In the genomic region with DNA sequence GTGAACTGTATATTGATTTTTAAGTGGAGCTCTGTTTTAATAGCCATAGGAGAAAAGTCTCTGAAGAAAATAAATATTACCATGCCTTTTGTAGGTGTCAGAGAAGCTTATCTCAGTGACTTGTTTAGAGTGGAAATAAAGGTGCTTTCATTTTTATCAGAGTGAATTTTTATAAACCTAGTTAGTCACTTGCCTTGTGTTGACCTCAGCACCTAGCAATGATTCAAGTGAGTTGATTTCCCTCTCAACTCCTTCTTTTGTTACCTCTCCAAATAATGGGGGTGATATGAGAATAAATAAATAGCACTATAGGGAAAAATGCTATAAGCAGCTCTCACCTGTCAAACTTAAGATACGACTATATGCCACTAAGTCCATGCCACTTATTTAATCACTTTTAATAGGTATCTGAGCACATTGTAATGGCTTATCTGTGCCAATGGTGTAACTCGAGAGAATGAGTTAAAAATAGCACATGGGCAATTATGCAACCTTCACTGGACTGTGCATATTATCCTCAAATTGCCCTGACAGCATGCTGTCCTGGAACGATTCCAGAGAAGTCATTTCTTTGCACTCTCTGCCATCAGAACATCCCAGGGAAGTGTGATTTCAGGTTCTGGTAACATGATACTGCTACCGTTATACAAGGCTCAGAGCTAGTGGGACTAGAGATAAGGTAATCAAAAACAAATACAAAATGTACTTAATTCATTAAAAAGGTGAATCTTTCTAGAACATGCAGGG, we compare ENCODE assay signal across 10 cellular contexts.
DNase-seq lines count a peak whose midpoint lies in the region; ATAC-seq and TF ChIP-seq lines count a peak whose summit lies in the region.
"Had no signal": no experiment of that assay in that cellular context is flagged by ENCODE, and none has a peak within 500 bp of the region (broad histone marks: within the 10 kb centered on the region; RNA-seq: fewer than 3 reads in every experiment).

No MANE protein-coding gene starts in this region.

- H3K79me2 ChIP-seq in GM23338 (replicated peaks; ENCODE audit: insufficient read depth) = no peaks in the 10 kb centered on the region

- no peak overlapping the region for H3K4me2 ChIP-seq in GM23338

- H2AFZ ChIP-seq in GM23338 = no peak overlapping the region

- H3K27ac Mint-ChIP-seq in GM23338 = no peak overlapping the region

- H3K36me3 Mint-ChIP-seq in GM23338 (ENCODE audit: low read depth) = no peaks in the 10 kb centered on the region

- DNase-seq in Caki2 (ENCODE audit: low read depth) (peak; percentile 24), NCI-H1092 treated with DMSO at 0.1 percent for 48 hours (lab: John Stamatoyannopoulos, UW) (peak; percentile 88), RWPE2 (ENCODE audit: low spot score) (no peak), iris pigment epithelial cell (ENCODE audit: low read depth) (peak; percentile 83), OCI-M2 (lab: John Stamatoyannopoulos, UW; ENCODE audit: unreplicated experiment) (no peak), GM23338 (ENCODE audit: low spot score) (no peak), GOT3 (lab: John Stamatoyannopoulos, UW) (no peak)
- DNase-seq in activated CD4-positive, alpha-beta T cell treated with anti-CD3 and anti-CD28 coated beads, Interleukin-2, amount 50 U/mL, for 48 hours = no peak
- DNase-seq: adrenal gland; stimulated activated naive CD4-positive, alpha-beta T cell treated with Interleukin-2 at 50 U/mL for 16 hours had no signal

- H4K20me1 ChIP-seq in GM23338 (replicated peaks; ENCODE audit: insufficient read depth) = no peaks in the 10 kb centered on the region

- H3K36me3 ChIP-seq in RWPE2 (ENCODE audit: low read depth) (no peaks in the 10 kb centered on the region), GM23338 (ENCODE audit: insufficient read depth) (no peaks in the 10 kb centered on the region)
- H3K36me3 ChIP-seq: adrenal gland had no signal

- no peak overlapping the region for H3K4me3 ChIP-seq in RWPE2 (ENCODE audit: severe bottlenecking)
- no peak overlapping the region for H3K4me3 ChIP-seq in GM23338
- H3K4me3 ChIP-seq: adrenal gland had no signal

- H3K27me3 Mint-ChIP-seq in GM23338 (ENCODE audit: insufficient read depth, low read depth, poor library complexity) = peaks cover 3% of the 10 kb centered on the region

- H3K4me3 Mint-ChIP-seq in GM23338 = no peak overlapping the region

- H3K4me1 ChIP-seq in RWPE2 (ENCODE audit: insufficient read depth, poor library complexity, severe bottlenecking) (no peaks in the 10 kb centered on the region), GM23338 (ENCODE audit: insufficient read depth) (peaks cover 14% of the 10 kb centered on the region)
- H3K4me1 ChIP-seq: adrenal gland had no signal

- no peaks in the 10 kb centered on the region for H3K9me2 ChIP-seq in GM23338 (ENCODE audit: insufficient read depth)

- no peaks in the 10 kb centered on the region for H3K9me3 Mint-ChIP-seq in GM23338

- no peaks in the 10 kb centered on the region for H3K9me3 ChIP-seq in RWPE2 (ENCODE audit: severe bottlenecking)

- H3K27me3 ChIP-seq in RWPE2 (ENCODE audit: insufficient read depth, poor library complexity, severe bottlenecking) (no peaks in the 10 kb centered on the region), GM23338 (ENCODE audit: insufficient read depth) (no peaks in the 10 kb centered on the region)
- H3K27me3 ChIP-seq: adrenal gland had no signal

- TF ChIP-seq CTCF in RWPE2 (IDR thresholded peaks at IDR 0.05; ENCODE audit: poor library complexity, severe bottlenecking) (no peak), GM23338 (conservative IDR thresholded peaks at IDR 0.05; ENCODE audit: low read depth in 2 of 2) (no peak)

- H3K4me1 Mint-ChIP-seq in GM23338 = peaks cover 18% of the 10 kb centered on the region

- H3F3A ChIP-seq in GM23338 (replicated peaks; ENCODE audit: low read depth) = no peaks in the 10 kb centered on the region

- H3K27ac ChIP-seq in RWPE2 (ENCODE audit: poor library complexity, severe bottlenecking) (no peak overlapping the region), GM23338 (ENCODE audit: low read depth) (no peak overlapping the region)
- H3K27ac ChIP-seq: adrenal gland had no signal

- in situ Hi-C loops in Caki2 (cut with HindIII; ENCODE audit: low pct_unique_long_range_greater_than_20kb, low sequenced_read_pairs) = no loop called here

- ATAC-seq in RWPE2 (ENCODE audit: low read depth) = peak; percentile 46
- ATAC-seq in GM23338 = no peak

TF ChIP-seq in GM23338, 12 proteins besides CTCF, POLR2A, EP300 and RAD21 (continues in another document):
- no peak for TF ChIP-seq JUNB (IDR thresholded peaks at IDR 0.05; ENCODE audit: unreplicated experiment)
- no peak for TF ChIP-seq ZNF114 (CRISPR knock-in tag; IDR thresholded peaks at IDR 0.05)
- TF ChIP-seq, protein P1, sequence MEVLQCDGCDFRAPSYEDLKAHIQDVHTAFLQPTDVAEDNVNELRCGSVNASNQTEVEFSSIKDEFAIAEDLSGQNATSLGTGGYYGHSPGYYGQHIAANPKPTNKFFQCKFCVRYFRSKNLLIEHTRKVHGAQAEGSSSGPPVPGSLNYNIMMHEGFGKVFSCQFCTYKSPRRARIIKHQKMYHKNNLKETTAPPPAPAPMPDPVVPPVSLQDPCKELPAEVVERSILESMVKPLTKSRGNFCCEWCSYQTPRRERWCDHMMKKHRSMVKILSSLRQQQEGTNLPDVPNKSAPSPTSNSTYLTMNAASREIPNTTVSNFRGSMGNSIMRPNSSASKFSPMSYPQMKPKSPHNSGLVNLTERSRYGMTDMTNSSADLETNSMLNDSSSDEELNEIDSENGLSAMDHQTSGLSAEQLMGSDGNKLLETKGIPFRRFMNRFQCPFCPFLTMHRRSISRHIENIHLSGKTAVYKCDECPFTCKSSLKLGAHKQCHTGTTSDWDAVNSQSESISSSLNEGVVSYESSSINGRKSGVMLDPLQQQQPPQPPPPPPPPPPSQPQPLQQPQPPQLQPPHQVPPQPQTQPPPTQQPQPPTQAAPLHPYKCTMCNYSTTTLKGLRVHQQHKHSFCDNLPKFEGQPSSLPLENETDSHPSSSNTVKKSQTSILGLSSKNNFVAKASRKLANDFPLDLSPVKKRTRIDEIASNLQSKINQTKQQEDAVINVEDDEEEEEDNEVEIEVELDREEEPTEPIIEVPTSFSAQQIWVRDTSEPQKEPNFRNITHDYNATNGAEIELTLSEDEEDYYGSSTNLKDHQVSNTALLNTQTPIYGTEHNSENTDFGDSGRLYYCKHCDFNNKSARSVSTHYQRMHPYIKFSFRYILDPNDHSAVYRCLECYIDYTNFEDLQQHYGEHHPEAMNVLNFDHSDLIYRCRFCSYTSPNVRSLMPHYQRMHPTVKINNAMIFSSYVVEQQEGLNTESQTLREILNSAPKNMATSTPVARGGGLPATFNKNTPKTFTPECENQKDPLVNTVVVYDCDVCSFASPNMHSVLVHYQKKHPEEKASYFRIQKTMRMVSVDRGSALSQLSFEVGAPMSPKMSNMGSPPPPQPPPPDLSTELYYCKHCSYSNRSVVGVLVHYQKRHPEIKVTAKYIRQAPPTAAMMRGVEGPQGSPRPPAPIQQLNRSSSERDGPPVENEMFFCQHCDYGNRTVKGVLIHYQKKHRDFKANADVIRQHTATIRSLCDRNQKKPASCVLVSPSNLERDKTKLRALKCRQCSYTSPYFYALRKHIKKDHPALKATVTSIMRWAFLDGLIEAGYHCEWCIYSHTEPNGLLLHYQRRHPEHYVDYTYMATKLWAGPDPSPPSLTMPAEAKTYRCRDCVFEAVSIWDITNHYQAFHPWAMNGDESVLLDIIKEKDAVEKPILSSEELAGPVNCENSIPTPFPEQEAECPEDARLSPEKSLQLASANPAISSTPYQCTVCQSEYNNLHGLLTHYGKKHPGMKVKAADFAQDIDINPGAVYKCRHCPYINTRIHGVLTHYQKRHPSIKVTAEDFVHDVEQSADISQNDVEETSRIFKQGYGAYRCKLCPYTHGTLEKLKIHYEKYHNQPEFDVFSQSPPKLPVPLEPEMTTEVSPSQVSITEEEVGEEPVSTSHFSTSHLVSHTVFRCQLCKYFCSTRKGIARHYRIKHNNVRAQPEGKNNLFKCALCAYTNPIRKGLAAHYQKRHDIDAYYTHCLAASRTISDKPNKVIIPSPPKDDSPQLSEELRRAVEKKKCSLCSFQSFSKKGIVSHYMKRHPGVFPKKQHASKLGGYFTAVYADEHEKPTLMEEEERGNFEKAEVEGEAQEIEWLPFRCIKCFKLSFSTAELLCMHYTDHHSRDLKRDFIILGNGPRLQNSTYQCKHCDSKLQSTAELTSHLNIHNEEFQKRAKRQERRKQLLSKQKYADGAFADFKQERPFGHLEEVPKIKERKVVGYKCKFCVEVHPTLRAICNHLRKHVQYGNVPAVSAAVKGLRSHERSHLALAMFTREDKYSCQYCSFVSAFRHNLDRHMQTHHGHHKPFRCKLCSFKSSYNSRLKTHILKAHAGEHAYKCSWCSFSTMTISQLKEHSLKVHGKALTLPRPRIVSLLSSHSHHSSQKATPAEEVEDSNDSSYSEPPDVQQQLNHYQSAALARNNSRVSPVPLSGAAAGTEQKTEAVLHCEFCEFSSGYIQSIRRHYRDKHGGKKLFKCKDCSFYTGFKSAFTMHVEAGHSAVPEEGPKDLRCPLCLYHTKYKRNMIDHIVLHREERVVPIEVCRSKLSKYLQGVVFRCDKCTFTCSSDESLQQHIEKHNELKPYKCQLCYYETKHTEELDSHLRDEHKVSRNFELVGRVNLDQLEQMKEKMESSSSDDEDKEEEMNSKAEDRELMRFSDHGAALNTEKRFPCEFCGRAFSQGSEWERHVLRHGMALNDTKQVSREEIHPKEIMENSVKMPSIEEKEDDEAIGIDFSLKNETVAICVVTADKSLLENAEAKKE (CRISPR knock-in tag; IDR thresholded peaks at IDR 0.05) = no peak
- no peak for TF ChIP-seq POLR2AphosphoS5 (IDR thresholded peaks at IDR 0.05; ENCODE audit: low read depth)
- TF ChIP-seq CREB1 (CRISPR knock-in tag; IDR thresholded peaks at IDR 0.05; ENCODE audit: low read depth) = no peak
- TF ChIP-seq EZH2phosphoT487 (IDR thresholded peaks at IDR 0.05; ENCODE audit: unreplicated experiment) = no peak
- TF ChIP-seq ETS1 (IDR thresholded peaks at IDR 0.05) = no peak
- TF ChIP-seq STAT1 (IDR thresholded peaks at IDR 0.05; ENCODE audit: unreplicated experiment) = no peak
- no peak for TF ChIP-seq ZNF331 (CRISPR knock-in tag; IDR thresholded peaks at IDR 0.05; ENCODE audit: low read depth)

Comparison
In these comparisons a context has a peak if more than half of its experiments do, and no peak if none do; other contexts are left out.
1. DNase-seq: peak in Caki2 (single experiment), NCI-H1092 treated with DMSO at 0.1 percent for 48 hours (single experiment) and iris pigment epithelial cell (single experiment); none in RWPE2 (single experiment), activated CD4-positive, alpha-beta T cell treated with anti-CD3 and anti-CD28 coated beads, Interleukin-2, amount 50 U/mL, for 48 hours (0 of 2), OCI-M2 (single experiment), GM23338 (single experiment) and GOT3 (single experiment).